Comparison of ENCODE assay signal across 1 cellular context in the genomic region with DNA sequence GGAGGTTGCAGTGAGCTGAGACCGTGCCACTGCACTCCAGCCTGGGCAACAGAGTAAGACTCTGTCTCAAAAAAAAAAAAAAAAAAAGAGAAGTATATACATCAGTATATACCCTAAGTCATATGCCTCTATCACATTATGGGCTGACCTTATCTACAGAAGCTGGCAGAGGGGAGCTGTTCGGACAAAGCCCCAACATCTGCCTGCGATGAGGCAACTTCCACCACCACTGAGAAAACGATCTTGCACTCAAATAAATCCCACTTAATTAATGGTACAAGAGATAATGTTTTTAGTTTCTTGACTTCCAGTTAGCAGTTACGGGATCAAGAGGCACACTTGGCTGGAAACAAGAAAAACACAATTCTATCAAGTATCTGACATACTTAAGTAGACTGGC.
TF ChIP-seq lines count a peak whose summit lies in the region.

No MANE protein-coding gene starts in this region.

TF ChIP-seq in GM23338, 12 proteins besides CTCF, POLR2A, EP300 and RAD21:
- no peak for TF ChIP-seq CREB1 (CRISPR knock-in tag; IDR thresholded peaks at IDR 0.05; ENCODE audit: low read depth)
- TF ChIP-seq ZNF331 (CRISPR knock-in tag; IDR thresholded peaks at IDR 0.05; ENCODE audit: low read depth) = no peak
- TF ChIP-seq EZH2phosphoT487 (IDR thresholded peaks at IDR 0.05; ENCODE audit: unreplicated experiment) = no peak
- TF ChIP-seq POLR2AphosphoS5 (IDR thresholded peaks at IDR 0.05; ENCODE audit: low read depth) = no peak
- TF ChIP-seq EZH2 (IDR thresholded peaks at IDR 0.05; ENCODE audit: low read depth, unreplicated experiment) = no peak
- TF ChIP-seq, protein P1, sequence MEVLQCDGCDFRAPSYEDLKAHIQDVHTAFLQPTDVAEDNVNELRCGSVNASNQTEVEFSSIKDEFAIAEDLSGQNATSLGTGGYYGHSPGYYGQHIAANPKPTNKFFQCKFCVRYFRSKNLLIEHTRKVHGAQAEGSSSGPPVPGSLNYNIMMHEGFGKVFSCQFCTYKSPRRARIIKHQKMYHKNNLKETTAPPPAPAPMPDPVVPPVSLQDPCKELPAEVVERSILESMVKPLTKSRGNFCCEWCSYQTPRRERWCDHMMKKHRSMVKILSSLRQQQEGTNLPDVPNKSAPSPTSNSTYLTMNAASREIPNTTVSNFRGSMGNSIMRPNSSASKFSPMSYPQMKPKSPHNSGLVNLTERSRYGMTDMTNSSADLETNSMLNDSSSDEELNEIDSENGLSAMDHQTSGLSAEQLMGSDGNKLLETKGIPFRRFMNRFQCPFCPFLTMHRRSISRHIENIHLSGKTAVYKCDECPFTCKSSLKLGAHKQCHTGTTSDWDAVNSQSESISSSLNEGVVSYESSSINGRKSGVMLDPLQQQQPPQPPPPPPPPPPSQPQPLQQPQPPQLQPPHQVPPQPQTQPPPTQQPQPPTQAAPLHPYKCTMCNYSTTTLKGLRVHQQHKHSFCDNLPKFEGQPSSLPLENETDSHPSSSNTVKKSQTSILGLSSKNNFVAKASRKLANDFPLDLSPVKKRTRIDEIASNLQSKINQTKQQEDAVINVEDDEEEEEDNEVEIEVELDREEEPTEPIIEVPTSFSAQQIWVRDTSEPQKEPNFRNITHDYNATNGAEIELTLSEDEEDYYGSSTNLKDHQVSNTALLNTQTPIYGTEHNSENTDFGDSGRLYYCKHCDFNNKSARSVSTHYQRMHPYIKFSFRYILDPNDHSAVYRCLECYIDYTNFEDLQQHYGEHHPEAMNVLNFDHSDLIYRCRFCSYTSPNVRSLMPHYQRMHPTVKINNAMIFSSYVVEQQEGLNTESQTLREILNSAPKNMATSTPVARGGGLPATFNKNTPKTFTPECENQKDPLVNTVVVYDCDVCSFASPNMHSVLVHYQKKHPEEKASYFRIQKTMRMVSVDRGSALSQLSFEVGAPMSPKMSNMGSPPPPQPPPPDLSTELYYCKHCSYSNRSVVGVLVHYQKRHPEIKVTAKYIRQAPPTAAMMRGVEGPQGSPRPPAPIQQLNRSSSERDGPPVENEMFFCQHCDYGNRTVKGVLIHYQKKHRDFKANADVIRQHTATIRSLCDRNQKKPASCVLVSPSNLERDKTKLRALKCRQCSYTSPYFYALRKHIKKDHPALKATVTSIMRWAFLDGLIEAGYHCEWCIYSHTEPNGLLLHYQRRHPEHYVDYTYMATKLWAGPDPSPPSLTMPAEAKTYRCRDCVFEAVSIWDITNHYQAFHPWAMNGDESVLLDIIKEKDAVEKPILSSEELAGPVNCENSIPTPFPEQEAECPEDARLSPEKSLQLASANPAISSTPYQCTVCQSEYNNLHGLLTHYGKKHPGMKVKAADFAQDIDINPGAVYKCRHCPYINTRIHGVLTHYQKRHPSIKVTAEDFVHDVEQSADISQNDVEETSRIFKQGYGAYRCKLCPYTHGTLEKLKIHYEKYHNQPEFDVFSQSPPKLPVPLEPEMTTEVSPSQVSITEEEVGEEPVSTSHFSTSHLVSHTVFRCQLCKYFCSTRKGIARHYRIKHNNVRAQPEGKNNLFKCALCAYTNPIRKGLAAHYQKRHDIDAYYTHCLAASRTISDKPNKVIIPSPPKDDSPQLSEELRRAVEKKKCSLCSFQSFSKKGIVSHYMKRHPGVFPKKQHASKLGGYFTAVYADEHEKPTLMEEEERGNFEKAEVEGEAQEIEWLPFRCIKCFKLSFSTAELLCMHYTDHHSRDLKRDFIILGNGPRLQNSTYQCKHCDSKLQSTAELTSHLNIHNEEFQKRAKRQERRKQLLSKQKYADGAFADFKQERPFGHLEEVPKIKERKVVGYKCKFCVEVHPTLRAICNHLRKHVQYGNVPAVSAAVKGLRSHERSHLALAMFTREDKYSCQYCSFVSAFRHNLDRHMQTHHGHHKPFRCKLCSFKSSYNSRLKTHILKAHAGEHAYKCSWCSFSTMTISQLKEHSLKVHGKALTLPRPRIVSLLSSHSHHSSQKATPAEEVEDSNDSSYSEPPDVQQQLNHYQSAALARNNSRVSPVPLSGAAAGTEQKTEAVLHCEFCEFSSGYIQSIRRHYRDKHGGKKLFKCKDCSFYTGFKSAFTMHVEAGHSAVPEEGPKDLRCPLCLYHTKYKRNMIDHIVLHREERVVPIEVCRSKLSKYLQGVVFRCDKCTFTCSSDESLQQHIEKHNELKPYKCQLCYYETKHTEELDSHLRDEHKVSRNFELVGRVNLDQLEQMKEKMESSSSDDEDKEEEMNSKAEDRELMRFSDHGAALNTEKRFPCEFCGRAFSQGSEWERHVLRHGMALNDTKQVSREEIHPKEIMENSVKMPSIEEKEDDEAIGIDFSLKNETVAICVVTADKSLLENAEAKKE (CRISPR knock-in tag; IDR thresholded peaks at IDR 0.05) = no peak
- no peak for TF ChIP-seq JUNB (IDR thresholded peaks at IDR 0.05; ENCODE audit: unreplicated experiment)
- TF ChIP-seq NANOG (IDR thresholded peaks at IDR 0.05; ENCODE audit: borderline replicate concordance) = no peak
- TF ChIP-seq ZNF114 (CRISPR knock-in tag; IDR thresholded peaks at IDR 0.05) = no peak
- TF ChIP-seq, protein P2, sequence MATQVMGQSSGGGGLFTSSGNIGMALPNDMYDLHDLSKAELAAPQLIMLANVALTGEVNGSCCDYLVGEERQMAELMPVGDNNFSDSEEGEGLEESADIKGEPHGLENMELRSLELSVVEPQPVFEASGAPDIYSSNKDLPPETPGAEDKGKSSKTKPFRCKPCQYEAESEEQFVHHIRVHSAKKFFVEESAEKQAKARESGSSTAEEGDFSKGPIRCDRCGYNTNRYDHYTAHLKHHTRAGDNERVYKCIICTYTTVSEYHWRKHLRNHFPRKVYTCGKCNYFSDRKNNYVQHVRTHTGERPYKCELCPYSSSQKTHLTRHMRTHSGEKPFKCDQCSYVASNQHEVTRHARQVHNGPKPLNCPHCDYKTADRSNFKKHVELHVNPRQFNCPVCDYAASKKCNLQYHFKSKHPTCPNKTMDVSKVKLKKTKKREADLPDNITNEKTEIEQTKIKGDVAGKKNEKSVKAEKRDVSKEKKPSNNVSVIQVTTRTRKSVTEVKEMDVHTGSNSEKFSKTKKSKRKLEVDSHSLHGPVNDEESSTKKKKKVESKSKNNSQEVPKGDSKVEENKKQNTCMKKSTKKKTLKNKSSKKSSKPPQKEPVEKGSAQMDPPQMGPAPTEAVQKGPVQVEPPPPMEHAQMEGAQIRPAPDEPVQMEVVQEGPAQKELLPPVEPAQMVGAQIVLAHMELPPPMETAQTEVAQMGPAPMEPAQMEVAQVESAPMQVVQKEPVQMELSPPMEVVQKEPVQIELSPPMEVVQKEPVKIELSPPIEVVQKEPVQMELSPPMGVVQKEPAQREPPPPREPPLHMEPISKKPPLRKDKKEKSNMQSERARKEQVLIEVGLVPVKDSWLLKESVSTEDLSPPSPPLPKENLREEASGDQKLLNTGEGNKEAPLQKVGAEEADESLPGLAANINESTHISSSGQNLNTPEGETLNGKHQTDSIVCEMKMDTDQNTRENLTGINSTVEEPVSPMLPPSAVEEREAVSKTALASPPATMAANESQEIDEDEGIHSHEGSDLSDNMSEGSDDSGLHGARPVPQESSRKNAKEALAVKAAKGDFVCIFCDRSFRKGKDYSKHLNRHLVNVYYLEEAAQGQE (IDR thresholded peaks at IDR 0.05; ENCODE audit: unreplicated experiment) = no peak
- TF ChIP-seq, protein P3, sequence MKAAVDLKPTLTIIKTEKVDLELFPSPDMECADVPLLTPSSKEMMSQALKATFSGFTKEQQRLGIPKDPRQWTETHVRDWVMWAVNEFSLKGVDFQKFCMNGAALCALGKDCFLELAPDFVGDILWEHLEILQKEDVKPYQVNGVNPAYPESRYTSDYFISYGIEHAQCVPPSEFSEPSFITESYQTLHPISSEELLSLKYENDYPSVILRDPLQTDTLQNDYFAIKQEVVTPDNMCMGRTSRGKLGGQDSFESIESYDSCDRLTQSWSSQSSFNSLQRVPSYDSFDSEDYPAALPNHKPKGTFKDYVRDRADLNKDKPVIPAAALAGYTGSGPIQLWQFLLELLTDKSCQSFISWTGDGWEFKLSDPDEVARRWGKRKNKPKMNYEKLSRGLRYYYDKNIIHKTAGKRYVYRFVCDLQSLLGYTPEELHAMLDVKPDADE (IDR thresholded peaks at IDR 0.05) = no peak
- no peak for TF ChIP-seq STAT1 (IDR thresholded peaks at IDR 0.05; ENCODE audit: unreplicated experiment)
TF ChIP-seq in GM23338: peak in this region for 0.
